ENCODE assay signal across 14 cellular contexts in the genomic region with DNA sequence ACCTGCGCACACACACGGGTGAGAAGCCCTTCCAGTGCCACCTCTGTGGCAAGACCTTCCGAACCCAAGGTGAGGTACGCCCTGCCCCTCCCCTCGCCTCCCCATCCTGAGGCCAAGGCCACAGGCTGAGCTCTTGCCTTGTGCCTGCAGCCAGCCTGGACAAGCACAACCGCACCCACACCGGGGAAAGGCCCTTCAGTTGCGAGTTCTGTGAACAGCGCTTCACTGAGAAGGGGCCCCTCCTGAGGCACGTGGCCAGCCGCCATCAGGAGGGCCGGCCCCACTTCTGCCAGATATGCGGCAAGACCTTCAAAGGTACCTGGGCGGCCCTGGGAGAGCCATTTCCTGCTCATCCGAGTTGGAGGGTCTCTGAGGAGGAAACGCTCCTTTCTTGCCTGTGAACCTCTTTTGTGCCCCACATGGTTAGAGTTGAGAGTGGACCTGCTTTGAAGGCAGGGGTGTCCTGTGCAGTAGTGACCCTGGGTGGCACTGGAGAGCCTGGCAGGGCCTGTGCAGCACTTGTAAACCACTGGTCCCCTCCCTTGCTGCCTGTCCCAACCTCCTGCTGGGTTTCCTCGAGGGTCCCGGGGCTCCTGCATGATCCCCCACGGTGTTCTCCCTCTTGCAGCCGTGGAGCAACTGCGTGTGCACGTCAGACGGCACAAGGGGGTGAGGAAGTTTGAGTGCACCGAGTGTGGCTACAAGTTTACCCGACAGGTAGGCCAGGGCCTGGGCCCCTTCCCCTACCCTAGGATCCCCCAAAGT. TPM values are rescaled to one million over a fixed set of nuclear protein-coding genes. Genes with fewer than 3 reads are reported as not detected.
DNase-seq lines count a peak whose midpoint lies in the region; ATAC-seq and TF ChIP-seq lines count a peak whose summit lies in the region.
"Had no signal": no experiment of that assay in that cellular context is flagged by ENCODE, and none has a peak within 500 bp of the region (broad histone marks: within the 10 kb centered on the region; RNA-seq: fewer than 3 reads in every experiment).

No MANE protein-coding gene starts in this region.

- no peak for TF ChIP-seq POLR2A in gastroesophageal sphincter (IDR thresholded peaks at IDR 0.05)

- TF ChIP-seq CTCF in HEK293 (tag by site-specific recombination; IDR thresholded peaks at IDR 0.05) (no peak; the same call in 1 of the 2 replicates), gastroesophageal sphincter (IDR thresholded peaks at IDR 0.05) (no peak)

- H3K4me1 Mint-ChIP-seq in activated naive CD8-positive, alpha-beta T cell (ENCODE audit: low read depth): peaks cover 36% of the 10 kb centered on the region
- H3K4me1 Mint-ChIP-seq in natural killer cell treated with Interleukin-12 subunit alpha and Interleukin-12 subunit beta and Interleukin-15 and Interleukin-18, amount 100 ng/mL, for 72 hours (ENCODE audit: low read depth in 2 of 2): peaks cover 20 to 21% of the 10 kb centered on the region in 2 donors

- no peak for TF ChIP-seq EP300 in gastroesophageal sphincter (IDR thresholded peaks at IDR 0.05)

- ATAC-seq in gastroesophageal sphincter (no peak), HG03469 (IDR thresholded peaks at IDR 0.05; ENCODE audit: unreplicated experiment) (no peak)
- no peak for ATAC-seq in natural killer cell treated with Interleukin-12 subunit alpha and Interleukin-12 subunit beta and Interleukin-15 and Interleukin-18, amount 100 ng/mL, for 72 hours
- ATAC-seq in activated CD4-positive, CD25-positive, alpha-beta regulatory T cell treated with anti-CD3 and anti-CD28 coated beads, Interleukin-2, amount 50 U/mL, for 24 hours: no peak
- ATAC-seq: SK-N-SH treated with all-trans-retinoic acid at 6 μM for 48 hours had no signal

- CTCF ChIA-PET in HEK293 (lab: Yijun Ruan, JAX): no interaction called here

- no peaks in the 10 kb centered on the region for H3K36me3 Mint-ChIP-seq in activated naive CD8-positive, alpha-beta T cell
- H3K36me3 Mint-ChIP-seq in natural killer cell treated with Interleukin-12 subunit alpha and Interleukin-12 subunit beta and Interleukin-15 and Interleukin-18, amount 100 ng/mL, for 72 hours: no peaks in the 10 kb centered on the region
- H3K36me3 Mint-ChIP-seq: CD4-positive, CD25-positive, alpha-beta regulatory T cell had no signal

- H3K36me3 ChIP-seq in HEK293 (ENCODE audit: control insufficient read depth in 2 of 2, insufficient read depth in 1 of 2, low read length in 2 of 2) (peaks cover 0 to 88% of the 10 kb centered on the region in 2 experiments; a peak in 1 of 3 replicates), gastroesophageal sphincter (peaks cover 0 to 66% of the 10 kb centered on the region in 2 donors), skeletal muscle tissue (ENCODE audit: control insufficient read depth in 3 of 3, insufficient read depth in 3 of 3, low read length in 3 of 3) (peaks cover 43 to 52% (median 47%) of the 10 kb centered on the region in 3 donors)

- no peaks in the 10 kb centered on the region for H3K4me1 ChIP-seq in HEK293 (ENCODE audit: control insufficient read depth, insufficient read depth, low read length)
- H3K4me1 ChIP-seq in gastroesophageal sphincter: peaks cover 0 to 73% (median 14%) of the 10 kb centered on the region in 3 donors
- H3K4me1 ChIP-seq in skeletal muscle tissue (ENCODE audit: control insufficient read depth in 3 of 3, insufficient read depth in 3 of 3, low read length in 3 of 3): peaks cover 82 to 93% (median 90%) of the 10 kb centered on the region in 3 donors

- no peak overlapping the region for H3K4me3 Mint-ChIP-seq in activated naive CD8-positive, alpha-beta T cell
- no peak overlapping the region for H3K4me3 Mint-ChIP-seq in natural killer cell treated with Interleukin-12 subunit alpha and Interleukin-12 subunit beta and Interleukin-15 and Interleukin-18, amount 100 ng/mL, for 72 hours
- H3K4me3 Mint-ChIP-seq: stimulated activated naive CD8-positive, alpha-beta T cell treated with anti-CD3 and anti-CD28 coated beads, Interleukin-15, Interleukin-2, amounts not matched to agents 100 ng/mL and 50 ng/mL, for 24 hours had no signal

- H3K27ac ChIP-seq in HEK293 (ENCODE audit: extremely low read depth, low read depth, low read length): no peak overlapping the region; the same call in 1 of the 2 replicates
- peak overlapping the region in 3 of 4 donors; percentile 24 to 59 (median 42) for H3K27ac ChIP-seq in gastroesophageal sphincter
- peak overlapping the region; percentile 49 for H3K27ac ChIP-seq in skeletal muscle tissue (ENCODE audit: low read depth, low read length)

- POLR2A ChIA-PET in HEK293 (lab: Yijun Ruan, JAX): interaction anchor here (0.6 to 2.4 kb wide), 4 partner anchors 8 to 12 kb away, joined by 3 to 13 read pairs (median 6); a partner anchor contains a TSS

- H3K9me3 ChIP-seq in HEK293 (ENCODE audit: control insufficient read depth, insufficient read depth, low read depth, low read length): no peaks in the 10 kb centered on the region
- no peaks in the 10 kb centered on the region for H3K9me3 ChIP-seq in gastroesophageal sphincter
- H3K9me3 ChIP-seq in skeletal muscle tissue (ENCODE audit: control insufficient read depth in 3 of 3, low read length in 3 of 3): no peaks in the 10 kb centered on the region

- H3K4me3 ChIP-seq in HEK293 (ENCODE audit: low read depth, low read length) (no peak overlapping the region), gastroesophageal sphincter (no peak overlapping the region), skeletal muscle tissue (ENCODE audit: low read length in 3 of 3) (peak overlapping the region in 2 of 3 donors; percentile 32 to 45)

- peak overlapping the region; percentile 16 for H3K27ac Mint-ChIP-seq in activated naive CD8-positive, alpha-beta T cell
- no peak overlapping the region for H3K27ac Mint-ChIP-seq in natural killer cell treated with Interleukin-12 subunit alpha and Interleukin-12 subunit beta and Interleukin-15 and Interleukin-18, amount 100 ng/mL, for 72 hours

- peak overlapping the region; percentile 3 to 77 (median 61) for H3K9ac ChIP-seq in skeletal muscle tissue (ENCODE audit: low read depth in 1 of 3, low read length in 3 of 3)

- H3K9me3 Mint-ChIP-seq in activated naive CD8-positive, alpha-beta T cell (ENCODE audit: low read depth): no peaks in the 10 kb centered on the region
- H3K9me3 Mint-ChIP-seq in natural killer cell treated with Interleukin-12 subunit alpha and Interleukin-12 subunit beta and Interleukin-15 and Interleukin-18, amount 100 ng/mL, for 72 hours: no peaks in the 10 kb centered on the region
- H3K9me3 Mint-ChIP-seq: CD4-positive, CD25-positive, alpha-beta regulatory T cell; stimulated activated naive CD8-positive, alpha-beta T cell treated with anti-CD3 and anti-CD28 coated beads, Interleukin-15, Interleukin-2, amounts not matched to agents 100 ng/mL and 50 ng/mL, for 24 hours had no signal

- WGBS in gastroesophageal sphincter (ENCODE audit: low coverage in 1 of 2), 2 donors: 76% methylated on average over 4 of the region's 25 CpGs; no CpG with 5 or more reads in 1 of the 2 donors

- H3K27me3 Mint-ChIP-seq in activated naive CD8-positive, alpha-beta T cell: no peaks in the 10 kb centered on the region
- no peaks in the 10 kb centered on the region for H3K27me3 Mint-ChIP-seq in natural killer cell treated with Interleukin-12 subunit alpha and Interleukin-12 subunit beta and Interleukin-15 and Interleukin-18, amount 100 ng/mL, for 72 hours
- H3K27me3 Mint-ChIP-seq: CD4-positive, CD25-positive, alpha-beta regulatory T cell; stimulated activated naive CD8-positive, alpha-beta T cell treated with anti-CD3 and anti-CD28 coated beads, Interleukin-15, Interleukin-2, amounts not matched to agents 100 ng/mL and 50 ng/mL, for 24 hours had no signal

- no peaks in the 10 kb centered on the region for H3K27me3 ChIP-seq in gastroesophageal sphincter
- H3K27me3 ChIP-seq in skeletal muscle tissue (ENCODE audit: control insufficient read depth in 3 of 3, insufficient read depth in 3 of 3, low read length in 3 of 3): no peaks in the 10 kb centered on the region

- no peak for DNase-seq in natural killer cell treated with Interleukin-12 subunit alpha and Interleukin-12 subunit beta and Interleukin-15 and Interleukin-18, amount 100 ng/mL, for 72 hours (ENCODE audit: low spot score)
- no peak for DNase-seq in SK-N-DZ (ENCODE audit: low spot score)
- DNase-seq: CD4-positive, CD25-positive, alpha-beta regulatory T cell; effector CD8-positive, alpha-beta T cell had no signal

TF ChIP-seq in HEK293, 187 proteins besides CTCF, POLR2A, EP300 and RAD21 (continues in another document):
- no peak for TF ChIP-seq ZNF23 (tag by site-specific recombination; IDR thresholded peaks at IDR 0.05; ENCODE audit: borderline replicate concordance)
- peak; percentile 9; the same call in 1 of the 2 replicates for TF ChIP-seq GLIS2 (tag by site-specific recombination; IDR thresholded peaks at IDR 0.05)

RNA-seq across cellular contexts. Expression of a gene that starts 8.5 kb away (rescaled TPM):
- total RNA-seq in gastroesophageal sphincter: 10 to 100 TPM; 12.7 to 17.7 (median 14.1) TPM
- total RNA-seq in skeletal muscle tissue: 10.4 TPM
- total RNA-seq in natural killer cell treated with Interleukin-12 subunit alpha and Interleukin-12 subunit beta and Interleukin-15 and Interleukin-18, amount 100 ng/mL, for 72 hours: 10 to 100 TPM; 29.8 to 50.5 TPM
- 15.2 and 15.9 TPM in 2 replicates for polyA plus RNA-seq in SK-N-DZ (2014; cell fraction: cytosol; rRNA removed)
- polyA plus RNA-seq in SK-N-DZ (2014; cell fraction: nucleus; rRNA removed): 47.5 and 55.6 TPM in 2 replicates

RNA-seq across cellular contexts. Expression of a gene that starts 14.4 kb away (rescaled TPM):
- total RNA-seq in gastroesophageal sphincter (100 to 1,000 TPM in 2 of 4 donors, 10 to 100 TPM in 2; 83.6 to 131 (median 101) TPM), skeletal muscle tissue (27.1 TPM)
- total RNA-seq in natural killer cell treated with Interleukin-12 subunit alpha and Interleukin-12 subunit beta and Interleukin-15 and Interleukin-18, amount 100 ng/mL, for 72 hours: 10 to 100 TPM; 20.2 to 46.2 TPM
- polyA plus RNA-seq in SK-N-DZ (2014; cell fraction: cytosol; rRNA removed): 20.7 and 21.6 TPM in 2 replicates
- polyA plus RNA-seq in SK-N-DZ (2014; cell fraction: nucleus; rRNA removed): 17.5 and 18.7 TPM in 2 replicates

RNA-seq across cellular contexts. Expression of a gene that starts 25.2 kb away (rescaled TPM):
- total RNA-seq in gastroesophageal sphincter (10 to 100 TPM; 19.8 to 22.8 (median 20.5) TPM), skeletal muscle tissue (17.7 TPM)
- 10 to 100 TPM; 10.8 to 14.7 TPM for total RNA-seq in natural killer cell treated with Interleukin-12 subunit alpha and Interleukin-12 subunit beta and Interleukin-15 and Interleukin-18, amount 100 ng/mL, for 72 hours
- 15.1 and 16.2 TPM in 2 replicates for polyA plus RNA-seq in SK-N-DZ (2014; cell fraction: cytosol; rRNA removed)
- polyA plus RNA-seq in SK-N-DZ (2014; cell fraction: nucleus; rRNA removed): 9.7 and 12.2 TPM in 2 replicates

RNA-seq across cellular contexts. Expression of a gene that starts 33.2 kb away (rescaled TPM):
- not detected for total RNA-seq in gastroesophageal sphincter
- total RNA-seq in skeletal muscle tissue: 5.7 TPM
- not detected for total RNA-seq in natural killer cell treated with Interleukin-12 subunit alpha and Interleukin-12 subunit beta and Interleukin-15 and Interleukin-18, amount 100 ng/mL, for 72 hours
- polyA plus RNA-seq in SK-N-DZ (2014; cell fraction: cytosol; rRNA removed): 0.46 TPM in 1 of 2 replicates, not detected in the other
- polyA plus RNA-seq in SK-N-DZ (2014; cell fraction: nucleus; rRNA removed): not detected in 2 replicates
- total RNA-seq: CD4-positive, CD25-positive, alpha-beta regulatory T cell; kidney epithelial cell; right cardiac atrium had no signal
- polyA plus RNA-seq: right cardiac atrium had no signal

RNA-seq across cellular contexts. Expression of a gene that starts 34.0 kb away (rescaled TPM):
- 10 to 100 TPM; 21.2 to 32.2 (median 25.7) TPM for total RNA-seq in gastroesophageal sphincter
- total RNA-seq in skeletal muscle tissue: 24.0 TPM
- 10 to 100 TPM; 41.6 to 80.5 TPM for total RNA-seq in natural killer cell treated with Interleukin-12 subunit alpha and Interleukin-12 subunit beta and Interleukin-15 and Interleukin-18, amount 100 ng/mL, for 72 hours
- polyA plus RNA-seq in SK-N-DZ (2014; cell fraction: cytosol; rRNA removed): 21.4 and 22.7 TPM in 2 replicates
- polyA plus RNA-seq in SK-N-DZ (2014; cell fraction: nucleus; rRNA removed): 16.5 and 23.6 TPM in 2 replicates

Comparison
In these comparisons a context has a peak if more than half of its experiments do, and no peak if none do; other contexts are left out.
1. H3K4me3 ChIP-seq: peak in skeletal muscle tissue (2 of 3); none in HEK293 (single experiment) and gastroesophageal sphincter (0 of 2).